ENCODE assay signal across 1 cellular context in genomic region chr6:30344868-30345671, GRCh38.
TF ChIP-seq lines count a peak whose summit lies in the region.

Gene RPP21, plus strand, starts transcription at chr6:30345156. Its CDS starts 16 bp downstream, at chr6:30345172.

TF ChIP-seq in HepG2, 621 proteins besides CTCF, POLR2A, EP300 and RAD21 (continued from another document and continues in another):
- TF ChIP-seq ZNF687 (CRISPR knock-in tag; IDR thresholded peaks at IDR 0.05) (peak; percentile 95), ZBTB39 (CRISPR knock-in tag; IDR thresholded peaks at IDR 0.05) (0 out of 2 replicates have a peak, but pooled peaks have one; percentile 68), SNAPC5 (CRISPR knock-in tag; IDR thresholded peaks at IDR 0.05; ENCODE audit: borderline replicate concordance) (peak; percentile 91; the same call in 1 of the 2 replicates), ZGPAT (CRISPR knock-in tag; IDR thresholded peaks at IDR 0.05) (peak; percentile 99), IRX3 (CRISPR knock-in tag; IDR thresholded peaks at IDR 0.05; ENCODE audit: borderline replicate concordance, low read depth) (peak; percentile 66), ZNF496 (CRISPR knock-in tag; IDR thresholded peaks at IDR 0.05; ENCODE audit: insufficient replicate concordance) (no peak), HIVEP1 (CRISPR knock-in tag; IDR thresholded peaks at IDR 0.05) (0 out of 2 replicates have a peak, but pooled peaks have one; percentile 48), ARNT (IDR thresholded peaks at IDR 0.05) (no peak), ZNF646 (CRISPR knock-in tag; IDR thresholded peaks at IDR 0.05) (no peak), ZKSCAN1 (IDR thresholded peaks at IDR 0.05; ENCODE audit: low read length) (no peak), PRDM10 (CRISPR knock-in tag; IDR thresholded peaks at IDR 0.05; ENCODE audit: low read depth) (peak; percentile 70), RELA (CRISPR knock-in tag; IDR thresholded peaks at IDR 0.05) (0 out of 2 replicates have a peak, but pooled peaks have one; percentile 65), AKNA (CRISPR knock-in tag; IDR thresholded peaks at IDR 0.05; ENCODE audit: borderline replicate concordance) (no peak; the same call in 1 of the 2 replicates), ZNF839 (CRISPR knock-in tag; IDR thresholded peaks at IDR 0.05; ENCODE audit: borderline replicate concordance) (peak; percentile 88; the same call in 1 of the 2 replicates), MZF1 (CRISPR knock-in tag; IDR thresholded peaks at IDR 0.05; ENCODE audit: borderline replicate concordance) (no peak), NCOA2 (CRISPR knock-in tag; IDR thresholded peaks at IDR 0.05) (peak; percentile 66), ZNF12 (CRISPR knock-in tag; IDR thresholded peaks at IDR 0.05) (peak; percentile 72; the same call in 1 of the 2 replicates), ZNF205 (CRISPR knock-in tag; IDR thresholded peaks at IDR 0.05) (peak; percentile 74; the same call in 1 of the 2 replicates), GTF2F1 (IDR thresholded peaks at IDR 0.05; ENCODE audit: low read length) (no peak), CHCHD3 (CRISPR knock-in tag; IDR thresholded peaks at IDR 0.05) (no peak; the same call in none of the 2 replicates), U2AF2 (IDR thresholded peaks at IDR 0.05; ENCODE audit: low read depth, low read length) (no peak), HNRNPH1 (optimal IDR thresholded peaks at IDR 0.05; ENCODE audit: low read depth, low read length) (no peak), ZBTB10 (CRISPR knock-in tag; IDR thresholded peaks at IDR 0.05; ENCODE audit: borderline replicate concordance) (peak; percentile 83), MTF2 (CRISPR knock-in tag; IDR thresholded peaks at IDR 0.05; ENCODE audit: borderline replicate concordance) (peak; percentile 92; the same call in 1 of the 2 replicates)
